Comparison of ENCODE assay signal across 13 cellular contexts in genomic region chr15:40415226-40415625, GRCh38. TPM values are rescaled to one million over a fixed set of nuclear protein-coding genes. Genes with fewer than 3 reads are reported as not detected.
DNase-seq lines count a peak whose midpoint lies in the region; ATAC-seq and TF ChIP-seq lines count a peak whose summit lies in the region.
"Had no signal": no experiment of that assay in that cellular context is flagged by ENCODE, and none has a peak within 500 bp of the region (broad histone marks: within the 10 kb centered on the region; RNA-seq: fewer than 3 reads in every experiment).

No MANE protein-coding gene starts in this region.

- H3K9me3 Mint-ChIP-seq in WTC11, result no peaks in the 10 kb centered on the region
- no peaks in the 10 kb centered on the region for H3K9me3 Mint-ChIP-seq in endothelial cell (ENCODE audit: unreplicated experiment)
- H3K9me3 Mint-ChIP-seq in stimulated activated effector memory CD8-positive, alpha-beta T cell treated with anti-CD3 and anti-CD28 coated beads, Interleukin-12 subunit alpha, Interleukin-12 subunit beta, amount 100 ng/mL, for 72 hours, result no peaks in the 10 kb centered on the region
- H3K9me3 Mint-ChIP-seq: CD8-positive, alpha-beta T cell had no signal

- POLR2A ChIA-PET in WTC11 (lab: Charles Lee), result no interaction called here

- H3K27me3 Mint-ChIP-seq in WTC11 (ENCODE audit: low read depth), result no peaks in the 10 kb centered on the region
- peaks cover 10% of the 10 kb centered on the region for H3K27me3 Mint-ChIP-seq in endothelial cell (ENCODE audit: unreplicated experiment)

- no peak for TF ChIP-seq POLR2A in Peyer's patch (IDR thresholded peaks at IDR 0.05)

- no peak overlapping the region for H3K4me3 ChIP-seq in Peyer's patch
- H3K4me3 ChIP-seq: GM23248 had no signal

- CTCF ChIA-PET in WTC11 (lab: Charles Lee), result no interaction called here

- H3K4me1 ChIP-seq in Peyer's patch, result peaks cover 0 to 9% (median 0%) of the 10 kb centered on the region in 4 donors
- H3K4me1 ChIP-seq: Caco-2 had no signal

- no peak overlapping the region for H3K27ac ChIP-seq in Peyer's patch
- H3K27ac ChIP-seq: GM23248 had no signal

- TF ChIP-seq CTCF in WTC11 (IDR thresholded peaks at IDR 0.05) (no peak), endothelial cell (IDR thresholded peaks at IDR 0.05; ENCODE audit: unreplicated experiment) (no peak), Peyer's patch (IDR thresholded peaks at IDR 0.05) (no peak)

- no peaks in the 10 kb centered on the region for H3K9me3 ChIP-seq in Peyer's patch
- H3K9me3 ChIP-seq: Caco-2 had no signal

- no peaks in the 10 kb centered on the region for H3K27me3 ChIP-seq in Peyer's patch

- peaks cover 0 to 63% (median 0%) of the 10 kb centered on the region in 3 donors for H3K36me3 ChIP-seq in Peyer's patch

- H3K27ac Mint-ChIP-seq in WTC11, result peak overlapping the region; percentile 60; the same call in 1 of the 2 replicates
- no peak overlapping the region for H3K27ac Mint-ChIP-seq in endothelial cell (ENCODE audit: unreplicated experiment)
- H3K27ac Mint-ChIP-seq in stimulated activated effector memory CD8-positive, alpha-beta T cell treated with anti-CD3 and anti-CD28 coated beads, Interleukin-12 subunit alpha, Interleukin-12 subunit beta, amount 100 ng/mL, for 72 hours, result peak overlapping the region; percentile 19

- H3K4me1 Mint-ChIP-seq in WTC11, result no peaks in the 10 kb centered on the region
- H3K4me1 Mint-ChIP-seq in endothelial cell (ENCODE audit: unreplicated experiment), result peaks cover 5% of the 10 kb centered on the region
- H3K4me1 Mint-ChIP-seq in stimulated activated effector memory CD8-positive, alpha-beta T cell treated with anti-CD3 and anti-CD28 coated beads, Interleukin-12 subunit alpha, Interleukin-12 subunit beta, amount 100 ng/mL, for 72 hours, result peaks cover 10% of the 10 kb centered on the region

- no peak overlapping the region for H3K4me3 Mint-ChIP-seq in WTC11
- H3K4me3 Mint-ChIP-seq in endothelial cell (ENCODE audit: unreplicated experiment), result peak overlapping the region; percentile 81
- H3K4me3 Mint-ChIP-seq in stimulated activated effector memory CD8-positive, alpha-beta T cell treated with anti-CD3 and anti-CD28 coated beads, Interleukin-12 subunit alpha, Interleukin-12 subunit beta, amount 100 ng/mL, for 72 hours, result no peak overlapping the region
- H3K4me3 Mint-ChIP-seq: CD8-positive, alpha-beta T cell had no signal

- DNase-seq in WTC11 (ENCODE audit: low spot score), result no peak
- DNase-seq in endothelial cell (ENCODE audit: low spot score), result no peak
- no peak for DNase-seq in stimulated activated effector memory CD8-positive, alpha-beta T cell treated with anti-CD3 and anti-CD28 coated beads, Interleukin-12 subunit alpha, Interleukin-12 subunit beta, amount 100 ng/mL, for 72 hours (ENCODE audit: low spot score in 2 of 2)
- DNase-seq in NCI-H2029 treated with DMSO at 0.1 percent for 48 hours (lab: John Stamatoyannopoulos, UW), result no peak
- DNase-seq in Peyer's patch, result no peak
- DNase-seq: C1 segment of cervical spinal cord; Caco-2; CD8-positive, alpha-beta T cell; DMS153; DND-41; GM23248; H7; HCEC 1CT had no signal

- ATAC-seq in WTC11, result no peak
- ATAC-seq in stimulated activated effector memory CD8-positive, alpha-beta T cell treated with anti-CD3 and anti-CD28 coated beads, Interleukin-12 subunit alpha, Interleukin-12 subunit beta, amount 100 ng/mL, for 72 hours, result no peak
- ATAC-seq: CD8-positive, alpha-beta T cell had no signal

- peaks cover 66% of the 10 kb centered on the region for H3K36me3 Mint-ChIP-seq in WTC11
- H3K36me3 Mint-ChIP-seq in endothelial cell (ENCODE audit: low read depth, unreplicated experiment), result peaks cover 41% of the 10 kb centered on the region
- peaks cover 87% of the 10 kb centered on the region for H3K36me3 Mint-ChIP-seq in stimulated activated effector memory CD8-positive, alpha-beta T cell treated with anti-CD3 and anti-CD28 coated beads, Interleukin-12 subunit alpha, Interleukin-12 subunit beta, amount 100 ng/mL, for 72 hours

TF ChIP-seq in WTC11, 78 proteins besides CTCF, POLR2A, EP300 and RAD21 (continues in another document):
- TF ChIP-seq, protein P1, sequence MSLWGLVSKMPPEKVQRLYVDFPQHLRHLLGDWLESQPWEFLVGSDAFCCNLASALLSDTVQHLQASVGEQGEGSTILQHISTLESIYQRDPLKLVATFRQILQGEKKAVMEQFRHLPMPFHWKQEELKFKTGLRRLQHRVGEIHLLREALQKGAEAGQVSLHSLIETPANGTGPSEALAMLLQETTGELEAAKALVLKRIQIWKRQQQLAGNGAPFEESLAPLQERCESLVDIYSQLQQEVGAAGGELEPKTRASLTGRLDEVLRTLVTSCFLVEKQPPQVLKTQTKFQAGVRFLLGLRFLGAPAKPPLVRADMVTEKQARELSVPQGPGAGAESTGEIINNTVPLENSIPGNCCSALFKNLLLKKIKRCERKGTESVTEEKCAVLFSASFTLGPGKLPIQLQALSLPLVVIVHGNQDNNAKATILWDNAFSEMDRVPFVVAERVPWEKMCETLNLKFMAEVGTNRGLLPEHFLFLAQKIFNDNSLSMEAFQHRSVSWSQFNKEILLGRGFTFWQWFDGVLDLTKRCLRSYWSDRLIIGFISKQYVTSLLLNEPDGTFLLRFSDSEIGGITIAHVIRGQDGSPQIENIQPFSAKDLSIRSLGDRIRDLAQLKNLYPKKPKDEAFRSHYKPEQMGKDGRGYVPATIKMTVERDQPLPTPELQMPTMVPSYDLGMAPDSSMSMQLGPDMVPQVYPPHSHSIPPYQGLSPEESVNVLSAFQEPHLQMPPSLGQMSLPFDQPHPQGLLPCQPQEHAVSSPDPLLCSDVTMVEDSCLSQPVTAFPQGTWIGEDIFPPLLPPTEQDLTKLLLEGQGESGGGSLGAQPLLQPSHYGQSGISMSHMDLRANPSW (CRISPR knock-in tag; conservative IDR thresholded peaks at IDR 0.05; ENCODE audit: low read depth), result no peak
- TF ChIP-seq GTF2I (CRISPR knock-in tag; conservative IDR thresholded peaks at IDR 0.05), result no peak
- no peak for TF ChIP-seq NR1H2 (CRISPR knock-in tag; IDR thresholded peaks at IDR 0.05)
- TF ChIP-seq, protein P2, sequence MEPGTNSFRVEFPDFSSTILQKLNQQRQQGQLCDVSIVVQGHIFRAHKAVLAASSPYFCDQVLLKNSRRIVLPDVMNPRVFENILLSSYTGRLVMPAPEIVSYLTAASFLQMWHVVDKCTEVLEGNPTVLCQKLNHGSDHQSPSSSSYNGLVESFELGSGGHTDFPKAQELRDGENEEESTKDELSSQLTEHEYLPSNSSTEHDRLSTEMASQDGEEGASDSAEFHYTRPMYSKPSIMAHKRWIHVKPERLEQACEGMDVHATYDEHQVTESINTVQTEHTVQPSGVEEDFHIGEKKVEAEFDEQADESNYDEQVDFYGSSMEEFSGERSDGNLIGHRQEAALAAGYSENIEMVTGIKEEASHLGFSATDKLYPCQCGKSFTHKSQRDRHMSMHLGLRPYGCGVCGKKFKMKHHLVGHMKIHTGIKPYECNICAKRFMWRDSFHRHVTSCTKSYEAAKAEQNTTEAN (CRISPR knock-in tag; IDR thresholded peaks at IDR 0.05), result no peak
- no peak for TF ChIP-seq ESRRA (CRISPR knock-in tag; IDR thresholded peaks at IDR 0.05; ENCODE audit: borderline replicate concordance)
- TF ChIP-seq E2F4 (CRISPR knock-in tag; IDR thresholded peaks at IDR 0.05; ENCODE audit: borderline replicate concordance, low read depth), result no peak
- TF ChIP-seq ZNF263 (CRISPR knock-in tag; IDR thresholded peaks at IDR 0.05; ENCODE audit: low read depth), result no peak
- TF ChIP-seq JAZF1 (CRISPR knock-in tag; IDR thresholded peaks at IDR 0.05), result no peak
- no peak for TF ChIP-seq MLX (CRISPR knock-in tag; IDR thresholded peaks at IDR 0.05)
- no peak for TF ChIP-seq OVOL2 (CRISPR knock-in tag; IDR thresholded peaks at IDR 0.05; ENCODE audit: borderline replicate concordance)
- no peak for TF ChIP-seq JUN (CRISPR knock-in tag; IDR thresholded peaks at IDR 0.05)
- TF ChIP-seq ETV6 (CRISPR knock-in tag; IDR thresholded peaks at IDR 0.05), result no peak
- no peak for TF ChIP-seq RELA (CRISPR knock-in tag; IDR thresholded peaks at IDR 0.05; ENCODE audit: borderline replicate concordance)
- TF ChIP-seq SP1 (CRISPR knock-in tag; conservative IDR thresholded peaks at IDR 0.05), result no peak

RNA-seq across cellular contexts. Expression of gene IVD, which starts 9.6 kb away (rescaled TPM):
- total RNA-seq in WTC11 (2021), result 82.2 to 96.1 TPM (median 89.3 TPM) in 3 replicates
- total RNA-seq in endothelial cell (ENCODE audit: unreplicated experiment), result 56.2 TPM
- total RNA-seq in Peyer's patch, result 10 to 100 TPM; 42.9 to 87.6 (median 71.1) TPM

RNA-seq across cellular contexts. Expression of gene BAHD1, which starts 25.5 kb away (rescaled TPM):
- total RNA-seq in WTC11 (2021), result 40.7 to 49.1 TPM (median 41.5 TPM) in 3 replicates
- total RNA-seq in endothelial cell (ENCODE audit: unreplicated experiment), result 20.4 TPM
- total RNA-seq in Peyer's patch, result 10 to 100 TPM in 3 of 4 donors, 1 to 10 TPM in 1; 8.3 to 41.0 (median 31.4) TPM

RNA-seq across cellular contexts. Expression of gene KNSTRN, which starts 32.7 kb away (rescaled TPM):
- total RNA-seq in WTC11 (2021), result 58.7 to 73.4 TPM (median 64.6 TPM) in 3 replicates
- total RNA-seq in endothelial cell (ENCODE audit: unreplicated experiment), result 26.0 TPM
- 10 to 100 TPM in 1 of 4 donors, 1 to 10 TPM in 3; 4.7 to 63.5 (median 6.5) TPM for total RNA-seq in Peyer's patch

RNA-seq across cellular contexts. Expression of gene CHST14, which starts 55.6 kb away (rescaled TPM):
- total RNA-seq in WTC11 (2021) (21.3 to 29.5 TPM (median 26.2 TPM) in 3 replicates), endothelial cell (ENCODE audit: unreplicated experiment) (36.5 TPM), Peyer's patch (1 to 10 TPM in 3 of 4 donors, under 1 TPM in 1; 0.83 to 3.5 (median 2.6) TPM)

RNA-seq across cellular contexts. Expression of gene DISP2, which starts 57.2 kb away (rescaled TPM):
- total RNA-seq in WTC11 (2021) (1.0 to 3.5 TPM (median 1.9 TPM) in 3 replicates), endothelial cell (ENCODE audit: unreplicated experiment) (3.6 TPM), Peyer's patch (10 to 100 TPM in 1 of 4 donors, 1 to 10 TPM in 3; 1.7 to 27.5 (median 7.4) TPM)
